In the genomic region with DNA sequence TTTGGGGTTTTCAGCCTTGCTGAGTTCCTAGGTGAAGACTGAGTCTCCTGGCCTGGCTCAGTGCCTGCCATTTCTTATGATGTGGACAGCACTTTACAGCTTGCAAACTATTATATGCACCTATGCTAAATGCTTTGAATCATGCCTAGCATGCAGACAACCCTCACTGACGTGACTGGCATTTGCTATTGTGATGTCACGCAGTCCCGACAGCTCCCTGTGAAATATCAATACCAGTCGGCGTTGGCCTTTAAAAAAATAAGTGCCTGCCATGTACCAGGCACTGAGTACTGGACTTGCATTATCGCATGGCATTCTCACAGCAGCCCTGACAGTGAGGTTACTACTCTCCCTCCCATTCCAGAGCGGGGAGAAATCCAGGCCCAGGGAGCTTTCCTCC, we compare ENCODE assay signal across 25 cellular contexts. TPM values are rescaled to one million over a fixed set of nuclear protein-coding genes. Genes with fewer than 3 reads are reported as not detected.
A peak's percentile ranks its signal among the peaks of the same experiment; 100 is the strongest.
DNase-seq lines count a peak whose midpoint lies in the region; ATAC-seq, FAIRE-seq and TF ChIP-seq lines count a peak whose summit lies in the region.
"Had no signal": no experiment of that assay in that cellular context is flagged by ENCODE, and none has a peak within 500 bp of the region (broad histone marks: within the 10 kb centered on the region; RNA-seq: fewer than 3 reads in every experiment).

No MANE protein-coding gene starts in this region.

- no peak overlapping the region for H3K27ac ChIP-seq in HepG2 (ENCODE audit: extremely low read length, insufficient read depth, low read length)
- H3K27ac ChIP-seq in right lobe of liver, result no peak overlapping the region
- H3K27ac ChIP-seq in neural cell (ENCODE audit: low read length), result peak overlapping the region; percentile 16
- no peak overlapping the region for H3K27ac ChIP-seq in OCI-LY7 (ENCODE audit: low read depth, low read length, poor library complexity, severe bottlenecking)

- peaks cover 26% of the 10 kb centered on the region for H3K36me3 Mint-ChIP-seq in central memory CD8-positive, alpha-beta T cell (ENCODE audit: insufficient read depth)

- POLR2A ChIA-PET in HepG2 (lab: Yijun Ruan, JAX) (no interaction called here), OCI-LY7 (lab: Charles Lee) (no interaction called here)

- H3K9me2 ChIP-seq in neural cell (ENCODE audit: insufficient read depth, low read length) (no peaks in the 10 kb centered on the region), OCI-LY7 (ENCODE audit: insufficient read depth, low read length) (no peaks in the 10 kb centered on the region)
- H3K9me2 ChIP-seq: SK-N-SH had no signal

- no peak for TF ChIP-seq CTCF in HepG2 (CRISPR knock-in tag; IDR thresholded peaks at IDR 0.05)
- TF ChIP-seq CTCF in right lobe of liver (IDR thresholded peaks at IDR 0.05), result no peak
- TF ChIP-seq CTCF in neural cell (IDR thresholded peaks at IDR 0.05; ENCODE audit: poor library complexity, severe bottlenecking), result no peak
- no peak for TF ChIP-seq CTCF in OCI-LY7 (conservative IDR thresholded peaks at IDR 0.05; ENCODE audit: low read length)

- no peaks in the 10 kb centered on the region for H3K9me3 Mint-ChIP-seq in central memory CD8-positive, alpha-beta T cell
- H3K9me3 Mint-ChIP-seq: CD4-positive, alpha-beta memory T cell had no signal

- H2AFZ ChIP-seq in HepG2 (ENCODE audit: low read length) (no peak overlapping the region), neural cell (ENCODE audit: low read depth, low read length) (no peak overlapping the region), OCI-LY7 (ENCODE audit: low read length) (no peak overlapping the region)

- TF ChIP-seq EP300 in HepG2 (IDR thresholded peaks at IDR 0.05; ENCODE audit: low read depth in 2 of 2, low read length in 2 of 2) (no peak), HepG2 (CRISPR knock-in tag; IDR thresholded peaks at IDR 0.05; ENCODE audit: borderline replicate concordance) (no peak), neural cell (conservative IDR thresholded peaks at IDR 0.05; ENCODE audit: poor library complexity, severe bottlenecking) (peak; percentile 88)

- H3K27me3 ChIP-seq in HepG2 (ENCODE audit: control insufficient read depth in 1 of 2, insufficient read depth in 2 of 2, low read length in 2 of 2) (no peaks in the 10 kb centered on the region), right lobe of liver (no peaks in the 10 kb centered on the region), neural cell (ENCODE audit: insufficient read depth, low read depth, low read length) (no peaks in the 10 kb centered on the region)

- no peak overlapping the region for H3K9ac ChIP-seq in HepG2 (ENCODE audit: insufficient read depth, low read depth, low read length)
- no peak overlapping the region for H3K9ac ChIP-seq in neural cell (ENCODE audit: low read length)
- H3K9ac ChIP-seq: SK-N-SH had no signal

- H3K79me2 ChIP-seq in HepG2 (ENCODE audit: insufficient read depth, low read length) (no peaks in the 10 kb centered on the region), neural cell (replicated peaks; ENCODE audit: insufficient read depth, low read length) (no peaks in the 10 kb centered on the region), OCI-LY7 (ENCODE audit: insufficient read depth, low read depth, low read length) (no peaks in the 10 kb centered on the region)

- H3K4me3 ChIP-seq in HepG2 (replicated peaks in 1 of 3; ENCODE audit: insufficient read depth in 1 of 3, low read depth in 2 of 3, low read length in 3 of 3), result no peak overlapping the region
- no peak overlapping the region for H3K4me3 ChIP-seq in right lobe of liver
- no peak overlapping the region for H3K4me3 ChIP-seq in neural cell (ENCODE audit: low read length)
- H3K4me3 ChIP-seq in OCI-LY7 (ENCODE audit: low read depth, low read length, poor library complexity, severe bottlenecking), result no peak overlapping the region
- H3K4me3 ChIP-seq: GM12878 had no signal

- no peak for FAIRE-seq in HepG2 (lab: Jason Lieb, UNC)
- FAIRE-seq: GM12878 had no signal

- H3K27me3 Mint-ChIP-seq in central memory CD8-positive, alpha-beta T cell, result no peaks in the 10 kb centered on the region
- H3K27me3 Mint-ChIP-seq: CD4-positive, alpha-beta memory T cell had no signal

- TF ChIP-seq RAD21 in HepG2 (CRISPR knock-in tag; IDR thresholded peaks at IDR 0.05) (no peak), neural cell (conservative IDR thresholded peaks at IDR 0.05) (no peak)

- intact Hi-C loops in HepG2 (cut with micrococcal nuclease; ENCODE audit: unreplicated experiment), result no loop called here
- intact Hi-C loops in right lobe of liver (cut with DNase I), result no loop called here
- intact Hi-C loops in OCI-LY7 (cut with micrococcal nuclease; ENCODE audit: unreplicated experiment), result no loop called here

- H3K36me3 ChIP-seq in HepG2 (replicated peaks in 1 of 2; ENCODE audit: control insufficient read depth in 1 of 2, insufficient read depth in 2 of 2, low read length in 2 of 2) (peaks cover 4 to 7% of the 10 kb centered on the region in 2 experiments; a peak in 2 of 5 replicates), right lobe of liver (no peaks in the 10 kb centered on the region), neural cell (ENCODE audit: insufficient read depth, low read length) (no peaks in the 10 kb centered on the region), OCI-LY7 (ENCODE audit: insufficient read depth, low read length) (peaks cover 98% of the 10 kb centered on the region)

- H3K4me1 ChIP-seq in HepG2 (ENCODE audit: insufficient read depth, low read length) (no peaks in the 10 kb centered on the region), right lobe of liver (no peaks in the 10 kb centered on the region), OCI-LY7 (ENCODE audit: insufficient read depth, low read length, poor library complexity, severe bottlenecking) (no peaks in the 10 kb centered on the region)

- in situ Hi-C loops in HepG2 (cut with HindIII; ENCODE audit: extremely low pct_ligation_motif_present, low pct_unique_long_range_greater_than_20kb), result no loop called here

- CTCF ChIA-PET in HepG2 (lab: Yijun Ruan, JAX; ENCODE audit: low intra/inter-chr PET ratio, low total read pairs) (no interaction called here), OCI-LY7 (lab: Charles Lee; ENCODE audit: unreplicated experiment) (no interaction called here)

- H3K9me3 ChIP-seq in HepG2 (ENCODE audit: low read length), result no peaks in the 10 kb centered on the region
- no peaks in the 10 kb centered on the region for H3K9me3 ChIP-seq in right lobe of liver
- H3K9me3 ChIP-seq in neural cell (ENCODE audit: low read length), result no peaks in the 10 kb centered on the region
- H3K9me3 ChIP-seq in OCI-LY7 (ENCODE audit: low read length), result no peaks in the 10 kb centered on the region
- H3K9me3 ChIP-seq: SK-N-SH had no signal

- peak overlapping the region; percentile 33 for H3K27ac Mint-ChIP-seq in central memory CD8-positive, alpha-beta T cell (ENCODE audit: low read depth)

- H4K20me1 ChIP-seq in HepG2 (ENCODE audit: insufficient read depth, low read length) (no peaks in the 10 kb centered on the region; the same call in 1 of the 2 replicates), neural cell (ENCODE audit: insufficient read depth) (no peaks in the 10 kb centered on the region), OCI-LY7 (ENCODE audit: insufficient read depth, low read length) (no peaks in the 10 kb centered on the region)

- DNase-seq in HepG2 (ENCODE audit: low spot score) (no peak), right lobe of liver (no peak), OCI-LY7 (ENCODE audit: low spot score) (no peak), SIG-M5 (lab: John Stamatoyannopoulos, UW) (no peak), NCI-H345 (lab: John Stamatoyannopoulos, UW) (no peak)
- DNase-seq in central memory CD8-positive, alpha-beta T cell (ENCODE audit: low spot score in 2 of 2), result no peak
- no peak for DNase-seq in NK-92 treated with Interleukin-12 subunit alpha and Interleukin-12 subunit beta, amount 100 ng/mL, for 24 hours (lab: John Stamatoyannopoulos, UW)
- DNase-seq: 8988T, COR-L47, DMS53, Karpas-422, MV-4-11, NCI-H1105, NCI-H1436 treated with DMSO at 0.1 percent for 48 hours, NCI-H187 treated with DMSO at 0.1 percent for 48 hours, NCI-H2171 treated with DMSO at 0.1 percent for 48 hours, NCI-H524 treated with DMSO at 0.1 percent for 48 hours, NCI-H82, SK-N-SH, SW 1271 had no signal

- H3F3A ChIP-seq in neural cell (ENCODE audit: insufficient read depth, low read length, poor library complexity, severe bottlenecking), result no peaks in the 10 kb centered on the region

- 90% methylated on average over 7 of the region's 7 CpGs for WGBS in HepG2 (ENCODE audit: low lambda C conversion rate)
- WGBS in right lobe of liver (ENCODE audit: insufficient coverage, low coverage, low lambda C conversion rate, missing lambda C conversion rate), result 100% methylated on average over 2 of the region's 7 CpGs

- TF ChIP-seq POLR2A in HepG2 (IDR thresholded peaks at IDR 0.05; ENCODE audit: insufficient read depth in 1 of 2, low read depth in 2 of 2, low read length in 2 of 2) (no peak), right lobe of liver (IDR thresholded peaks at IDR 0.05) (no peak)

- no peak overlapping the region for H3K4me2 ChIP-seq in HepG2 (ENCODE audit: low read depth, low read length)
- no peak overlapping the region for H3K4me2 ChIP-seq in neural cell (ENCODE audit: low read length)
- H3K4me2 ChIP-seq in OCI-LY7 (ENCODE audit: low read length), result no peak overlapping the region

- H3K4me1 Mint-ChIP-seq in central memory CD8-positive, alpha-beta T cell, result no peaks in the 10 kb centered on the region

- H3K4me3 Mint-ChIP-seq in central memory CD8-positive, alpha-beta T cell, result no peak overlapping the region
- H3K4me3 Mint-ChIP-seq: CD4-positive, alpha-beta memory T cell had no signal

- no TSS peak for BruUV-seq in HepG2 (replicated peaks; lab: Mats Ljungman, UMichigan)
- no TSS peak for BruUV-seq in OCI-LY7 (replicated peaks; lab: Mats Ljungman, UMichigan)

- ATAC-seq in HepG2 (no peak), right lobe of liver (no peak)
- no peak for ATAC-seq in central memory CD8-positive, alpha-beta T cell (replicated peaks; ENCODE audit: extremely low read depth, poor library complexity, severe bottlenecking)
- ATAC-seq: GM12878, HCT116, Panc1 had no signal

RNA-seq across cellular contexts. Expression of gene UQCC2, which starts 35.5 kb away (rescaled TPM):
- total RNA-seq in HepG2 (2016; rRNA removed; fragmentation: Illumina TruSeq; extraction: Trizol), result 238 and 273 TPM in 2 replicates
- total RNA-seq in HepG2 (2016; cell fraction: cytosol; rRNA removed; fragmentation: Illumina TruSeq; extraction: Trizol; ENCODE audit: low read depth), result 120 and 154 TPM in 2 replicates
- total RNA-seq in HepG2 (2016; cell fraction: insoluble cytoplasmic fraction; rRNA removed; fragmentation: Illumina TruSeq; extraction: Trizol), result 223 and 303 TPM in 2 replicates
- total RNA-seq in HepG2 (2016; cell fraction: membrane; rRNA removed; fragmentation: Illumina TruSeq; extraction: Trizol), result 160 and 207 TPM in 2 replicates
- total RNA-seq in HepG2 (2016; cell fraction: nucleus; rRNA removed; fragmentation: Illumina TruSeq; extraction: Trizol), result 53.9 and 66.5 TPM in 2 replicates
- polyA plus RNA-seq in HepG2 (2011; rRNA removed), result 82.4 and 83.3 TPM in 2 replicates
- polyA plus RNA-seq in HepG2 (2011; cell fraction: cytosol; rRNA removed), result 43.2 and 56.5 TPM in 2 replicates
- 25.4 and 25.6 TPM in 2 replicates for polyA plus RNA-seq in HepG2 (2011; cell fraction: nucleus; rRNA removed)
- 134 and 138 TPM in 2 replicates for polyA plus RNA-seq in HepG2 (2012)
- polyA plus RNA-seq in HepG2 (2016; cell fraction: cytosol; fragmentation: Illumina TruSeq; extraction: Trizol; ENCODE audit: low read depth), result 161 and 200 TPM in 2 replicates
- polyA plus RNA-seq in HepG2 (2016; cell fraction: insoluble cytoplasmic fraction; fragmentation: Illumina TruSeq; extraction: Trizol; ENCODE audit: low read depth), result 261 and 288 TPM in 2 replicates
- polyA plus RNA-seq in HepG2 (2016; cell fraction: membrane; fragmentation: Illumina TruSeq; extraction: Trizol; ENCODE audit: low read depth), result 151 and 202 TPM in 2 replicates
- 129 and 150 TPM in 2 replicates for polyA plus RNA-seq in HepG2 (2016; cell fraction: nucleus; fragmentation: Illumina TruSeq; extraction: Trizol; ENCODE audit: insufficient read depth, low read depth)
- 13.1 and 30.2 TPM in 2 replicates for polyA minus RNA-seq in HepG2 (2011; rRNA and poly(A)+ RNA removed; ENCODE audit: low replicate concordance)
- 12.8 and 21.1 TPM in 2 replicates for polyA minus RNA-seq in HepG2 (2011; cell fraction: cytosol; rRNA and poly(A)+ RNA removed)
- 17.4 and 19.8 TPM in 2 replicates for polyA minus RNA-seq in HepG2 (2011; cell fraction: nucleus; rRNA and poly(A)+ RNA removed)
- 10 to 100 TPM; 23.7 to 38.4 (median 31.5) TPM for total RNA-seq in right lobe of liver
- 109 and 123 TPM in 2 replicates for polyA plus RNA-seq in neural cell
- 32.3 and 39.4 TPM in 2 replicates for polyA minus RNA-seq in neural cell
- total RNA-seq in OCI-LY7 (2014; rRNA removed; shearing (Covaris generic)), result 64.9 and 82.1 TPM in 2 replicates
- total RNA-seq in OCI-LY7 (2022), result 85.3 and 88.2 TPM in 2 replicates

RNA-seq across cellular contexts. Expression of gene ITPR3, which starts 54.8 kb away (rescaled TPM):
- total RNA-seq in HepG2 (2016; rRNA removed; fragmentation: Illumina TruSeq; extraction: Trizol) (3.4 and 3.8 TPM in 2 replicates), right lobe of liver (1 to 10 TPM in 4 of 6 experiments, under 1 TPM in 2; 0.79 to 3.5 (median 1.6) TPM), OCI-LY7 (2022) (83.5 and 88.6 TPM in 2 replicates)
- total RNA-seq in HepG2 (2016; cell fraction: cytosol; rRNA removed; fragmentation: Illumina TruSeq; extraction: Trizol; ENCODE audit: low read depth), result 0.30 and 0.44 TPM in 2 replicates
- 2.6 and 4.1 TPM in 2 replicates for total RNA-seq in HepG2 (2016; cell fraction: insoluble cytoplasmic fraction; rRNA removed; fragmentation: Illumina TruSeq; extraction: Trizol)
- 1.5 and 1.7 TPM in 2 replicates for total RNA-seq in HepG2 (2016; cell fraction: membrane; rRNA removed; fragmentation: Illumina TruSeq; extraction: Trizol)
- 5.0 and 5.8 TPM in 2 replicates for total RNA-seq in HepG2 (2016; cell fraction: nucleus; rRNA removed; fragmentation: Illumina TruSeq; extraction: Trizol)
- polyA plus RNA-seq in HepG2 (2011; rRNA removed) (21.4 and 27.4 TPM in 2 replicates), neural cell (0.11 and 0.16 TPM in 2 replicates)
- polyA plus RNA-seq in HepG2 (2011; cell fraction: cytosol; rRNA removed), result 11.6 and 15.9 TPM in 2 replicates
- 175 and 242 TPM in 2 replicates for polyA plus RNA-seq in HepG2 (2011; cell fraction: nucleus; rRNA removed)
- polyA plus RNA-seq in HepG2 (2012), result 10.0 and 18.8 TPM in 2 replicates
- polyA plus RNA-seq in HepG2 (2016; cell fraction: cytosol; fragmentation: Illumina TruSeq; extraction: Trizol; ENCODE audit: low read depth), result 0.20 and 0.24 TPM in 2 replicates
- polyA plus RNA-seq in HepG2 (2016; cell fraction: insoluble cytoplasmic fraction; fragmentation: Illumina TruSeq; extraction: Trizol; ENCODE audit: low read depth), result 1.6 and 2.3 TPM in 2 replicates
- 0.54 and 0.78 TPM in 2 replicates for polyA plus RNA-seq in HepG2 (2016; cell fraction: membrane; fragmentation: Illumina TruSeq; extraction: Trizol; ENCODE audit: low read depth)
- 11.8 and 13.7 TPM in 2 replicates for polyA plus RNA-seq in HepG2 (2016; cell fraction: nucleus; fragmentation: Illumina TruSeq; extraction: Trizol; ENCODE audit: insufficient read depth, low read depth)
- polyA minus RNA-seq in HepG2 (2011; rRNA and poly(A)+ RNA removed; ENCODE audit: low replicate concordance), result 47.0 and 79.8 TPM in 2 replicates
- 20.4 and 20.8 TPM in 2 replicates for polyA minus RNA-seq in HepG2 (2011; cell fraction: cytosol; rRNA and poly(A)+ RNA removed)
- polyA minus RNA-seq in HepG2 (2011; cell fraction: nucleus; rRNA and poly(A)+ RNA removed), result 36.2 and 39.1 TPM in 2 replicates
- polyA minus RNA-seq in neural cell, result 0.23 and 0.24 TPM in 2 replicates
- total RNA-seq in OCI-LY7 (2014; rRNA removed; shearing (Covaris generic)), result 47.8 and 56.6 TPM in 2 replicates

Comparison
In these comparisons a context has a peak if more than half of its experiments do, and no peak if none do; other contexts are left out.
1. RNA of gene ITPR3, which starts 54.8 kb away (total RNA-seq): 47.8 to 88.6 TPM in OCI-LY7; 0.30 to 5.8 TPM in HepG2 and 0.79 to 3.5 TPM in right lobe of liver; every median in the first group is over 4 times any median in the second.